9 cellular contexts compared by ENCODE assay signal in the genomic region with DNA sequence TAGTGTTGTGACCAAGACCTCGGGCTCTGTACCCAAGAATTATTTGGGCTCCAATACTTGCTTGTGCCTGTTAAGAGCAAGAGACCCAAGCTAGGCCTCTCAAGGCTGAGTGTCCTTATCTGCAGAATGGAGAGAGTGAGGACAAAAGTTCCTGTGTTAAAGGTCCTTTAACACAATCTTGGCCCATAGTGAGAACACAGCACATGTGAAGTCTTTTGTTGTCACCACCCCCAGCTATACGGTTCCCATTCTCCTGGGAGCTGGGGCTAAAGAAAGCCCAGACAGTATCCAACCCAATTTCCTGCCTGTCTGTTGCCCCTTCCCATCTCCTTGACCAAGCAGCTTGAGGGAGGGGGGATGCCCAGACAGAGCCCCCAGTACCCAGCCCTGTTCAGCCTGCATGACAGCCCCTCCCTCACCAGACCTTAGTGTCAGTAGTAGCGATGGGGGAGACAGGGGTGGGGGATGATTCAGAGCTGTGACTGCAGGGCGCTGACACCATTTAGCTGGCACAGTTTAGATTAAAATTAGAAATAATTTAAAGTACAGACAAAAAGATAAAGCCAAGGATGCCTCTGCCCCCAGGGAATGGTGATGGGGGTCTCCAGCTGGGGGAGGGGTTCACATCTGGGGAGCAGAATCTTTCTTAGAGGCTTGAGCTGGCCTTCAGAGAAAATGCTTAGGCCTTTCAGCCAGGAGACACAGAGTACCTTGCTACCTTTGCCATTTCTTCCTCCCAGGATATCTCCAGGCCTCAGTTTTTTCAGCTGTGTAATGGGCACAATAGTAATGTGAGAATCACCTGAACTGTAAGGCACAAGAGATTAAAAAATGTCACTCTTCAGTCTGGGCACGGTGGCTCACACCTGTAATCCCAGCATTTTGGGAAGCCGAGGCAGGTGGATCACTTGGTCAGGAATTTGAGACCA. TPM values are rescaled to one million over a fixed set of nuclear protein-coding genes. Genes with fewer than 3 reads are reported as not detected.
DNase-seq lines count a peak whose midpoint lies in the region; ATAC-seq and TF ChIP-seq lines count a peak whose summit lies in the region.
"Had no signal": no experiment of that assay in that cellular context is flagged by ENCODE, and none has a peak within 500 bp of the region (broad histone marks: within the 10 kb centered on the region; RNA-seq: fewer than 3 reads in every experiment).

No MANE protein-coding gene starts in this region.

- no peaks in the 10 kb centered on the region for H3K36me3 Mint-ChIP-seq in osteocyte (ENCODE audit: unreplicated experiment)

- H3K4me1 Mint-ChIP-seq in osteocyte (ENCODE audit: unreplicated experiment) = peaks cover 49% of the 10 kb centered on the region

- H3K4me1 ChIP-seq in OCI-LY3 (ENCODE audit: low read length) (peaks cover 53% of the 10 kb centered on the region), duodenal mucosa (ENCODE audit: control insufficient read depth in 1 of 2, insufficient read depth in 2 of 2, low read length in 2 of 2) (peaks cover 62 to 75% of the 10 kb centered on the region in 2 donors)

- peak overlapping the region; percentile 69 for H3K27ac Mint-ChIP-seq in osteocyte (ENCODE audit: unreplicated experiment)

- H3K9ac ChIP-seq in OCI-LY3 (ENCODE audit: low read length) (no peak overlapping the region), duodenal mucosa (ENCODE audit: low read depth in 1 of 2, low read length in 2 of 2) (peak overlapping the region; percentile 70 to 90)

- no peak overlapping the region for H3K4me3 Mint-ChIP-seq in osteocyte (ENCODE audit: unreplicated experiment)

- H3K4me2 ChIP-seq in OCI-LY3 (ENCODE audit: low read length) = peak overlapping the region; percentile 97

- H3K27me3 ChIP-seq in GM06990 (replicated peaks; ENCODE audit: control insufficient read depth, insufficient read depth, low read length) = no peaks in the 10 kb centered on the region
- H3K27me3 ChIP-seq in OCI-LY3 (ENCODE audit: low read depth, low read length) = peaks cover 7% of the 10 kb centered on the region
- no peaks in the 10 kb centered on the region for H3K27me3 ChIP-seq in duodenal mucosa (ENCODE audit: control insufficient read depth in 1 of 2, insufficient read depth in 2 of 2, low read length in 2 of 2)

- peak overlapping the region; percentile 83 for H3K4me3 ChIP-seq in GM06990 (replicated peaks; ENCODE audit: low read depth, low read length)
- peak overlapping the region; percentile 92; the same call in 1 of the 2 replicates for H3K4me3 ChIP-seq in OCI-LY3 (ENCODE audit: low read length)
- peak overlapping the region; percentile 75 to 93 for H3K4me3 ChIP-seq in duodenal mucosa (ENCODE audit: low read depth in 1 of 2, low read length in 2 of 2)

- peaks cover 73% of the 10 kb centered on the region for H3K79me2 ChIP-seq in OCI-LY3 (ENCODE audit: low read length)

- DNase-seq in GM06990 (ENCODE audit: extremely low read depth, insufficient read length) (no peak), osteocyte (ENCODE audit: extremely low spot score, unreplicated experiment) (no peak), RKO (ENCODE audit: low spot score) (no peak), left cardiac atrium (no peak), DMS114 treated with DMSO at 0.1 percent for 48 hours (lab: John Stamatoyannopoulos, UW; ENCODE audit: unreplicated experiment) (no peak), KG1 (lab: John Stamatoyannopoulos, UW) (no peak)
- DNase-seq: NCI-H446 had no signal

- H4K20me1 ChIP-seq in OCI-LY3 (ENCODE audit: insufficient read depth, low read length) = peaks cover 67% of the 10 kb centered on the region

- H3K27ac ChIP-seq in OCI-LY3 (ENCODE audit: low read length) (no peak overlapping the region), duodenal mucosa (ENCODE audit: low read depth, low read length) (no peak overlapping the region)

- H3K9me3 ChIP-seq in OCI-LY3 (ENCODE audit: insufficient read depth, low read length) (no peaks in the 10 kb centered on the region), duodenal mucosa (ENCODE audit: control insufficient read depth in 1 of 2, low read length in 2 of 2) (no peaks in the 10 kb centered on the region)

- no peak for ATAC-seq in left cardiac atrium

- H3K9me3 Mint-ChIP-seq in osteocyte (ENCODE audit: unreplicated experiment) = no peaks in the 10 kb centered on the region

- no peak overlapping the region for H2AFZ ChIP-seq in OCI-LY3 (ENCODE audit: low read depth, low read length)

- H3K27me3 Mint-ChIP-seq in osteocyte (ENCODE audit: unreplicated experiment) = no peaks in the 10 kb centered on the region

- intact Hi-C loops in left cardiac atrium (cut with DNase I) = no loop called here

- no peak for TF ChIP-seq CTCF in GM06990 (IDR thresholded peaks at IDR 0.05; ENCODE audit: insufficient read depth, low read length, poor library complexity, severe bottlenecking)
- no peak for TF ChIP-seq CTCF in OCI-LY3 (IDR thresholded peaks at IDR 0.05; ENCODE audit: low read depth, low read length)
- TF ChIP-seq CTCF in osteocyte (IDR thresholded peaks at IDR 0.05) = no peak

- H3K36me3 ChIP-seq in GM06990 (ENCODE audit: control insufficient read depth, insufficient read depth, low read length) = peaks cover 10% of the 10 kb centered on the region
- peaks cover 31% of the 10 kb centered on the region for H3K36me3 ChIP-seq in OCI-LY3 (replicated peaks; ENCODE audit: low read depth, low read length)
- H3K36me3 ChIP-seq in duodenal mucosa (ENCODE audit: control insufficient read depth in 1 of 2, insufficient read depth in 2 of 2, low read length in 2 of 2) = peaks cover 3 to 22% of the 10 kb centered on the region in 2 donors

RNA-seq across cellular contexts. Expression of gene PRKCD, which starts 2.7 kb away (rescaled TPM):
- 14.9 and 17.1 TPM in 2 replicates for total RNA-seq in osteocyte
- 10 to 100 TPM; 31.3 to 31.5 TPM for total RNA-seq in left cardiac atrium

RNA-seq across cellular contexts. Expression of gene RFT1, which starts 33.5 kb away (rescaled TPM):
- 19.1 and 21.4 TPM in 2 replicates for total RNA-seq in osteocyte
- 10 to 100 TPM; 11.8 to 12.6 TPM for total RNA-seq in left cardiac atrium
